28 cellular contexts compared by ENCODE assay signal in genomic region chr1:70805641-70806040, GRCh38.
"Had no signal": no experiment of that assay in that cellular context is flagged by ENCODE, and none has a peak within 500 bp of the region (broad histone marks: within the 10 kb centered on the region; RNA-seq: fewer than 3 reads in every experiment).

No MANE protein-coding gene starts in this region.

- ATAC-seq: activated T-cell treated with anti-CD3 and anti-CD28 coated beads, Interleukin-2, amount 50 U/mL, for 4 hours; activated T-helper 17 cell treated with anti-CD3 and anti-CD28 coated beads, Interleukin-2, amount 50 U/mL, for 72 hours; effector memory CD8-positive, alpha-beta T cell; foreskin keratinocyte; gastrocnemius medialis had no signal

- H3K4me3 Mint-ChIP-seq: activated CD4-positive, alpha-beta memory T cell treated with anti-CD3 and anti-CD28 coated beads, Interleukin-2, amount 10 ng/mL, durations not matched to agents 7 days and 5 days; activated CD4-positive, alpha-beta T cell treated with anti-CD3 and anti-CD28 coated beads, Interleukin-2, amount 10 ng/mL, durations not matched to agents 7 days and 5 days; activated naive CD8-positive, alpha-beta T cell; activated T-cell treated with anti-CD3 and anti-CD28 coated beads, Interleukin-2, amount 50 U/mL, for 4 hours; activated T-helper 17 cell treated with anti-CD3 and anti-CD28 coated beads, Interleukin-2, amount 50 U/mL, for 72 hours; central memory CD8-positive, alpha-beta T cell; dendritic cell treated with granulocyte-macrophage colony-stimulating factor and Interleukin-4, amounts not matched to agents 40 ng/mL and 50 ng/mL, for 4 days; effector memory CD8-positive, alpha-beta T cell had no signal

- H3K27me3 Mint-ChIP-seq: activated CD4-positive, alpha-beta memory T cell treated with anti-CD3 and anti-CD28 coated beads, Interleukin-2, amount 10 ng/mL, durations not matched to agents 7 days and 5 days; activated CD4-positive, alpha-beta T cell treated with anti-CD3 and anti-CD28 coated beads, Interleukin-2, amount 10 ng/mL, durations not matched to agents 7 days and 5 days; activated naive CD8-positive, alpha-beta T cell; activated T-helper 17 cell treated with anti-CD3 and anti-CD28 coated beads, Interleukin-2, amount 50 U/mL, for 72 hours; central memory CD8-positive, alpha-beta T cell; dendritic cell treated with granulocyte-macrophage colony-stimulating factor and Interleukin-4, amounts not matched to agents 40 ng/mL and 50 ng/mL, for 4 days; effector memory CD8-positive, alpha-beta T cell had no signal

- H3K36me3 ChIP-seq: brain microvascular endothelial cell, esophagus muscularis mucosa, gastrocnemius medialis had no signal

- DNase-seq: activated CD4-positive, alpha-beta memory T cell treated with anti-CD3 and anti-CD28 coated beads, Interleukin-2, amount 10 ng/mL, durations not matched to agents 7 days and 5 days; activated CD4-positive, alpha-beta T cell treated with anti-CD3 and anti-CD28 coated beads for 4 hours; activated CD4-positive, alpha-beta T cell treated with anti-CD3 and anti-CD28 coated beads, Interleukin-2, amount 10 ng/mL, durations not matched to agents 7 days and 5 days; activated CD4-positive, alpha-beta T cell treated with anti-CD3 and anti-CD28 coated beads, Interleukin-2, amount 50 U/mL, for 4 hours; activated CD4-positive, CD25-positive, alpha-beta regulatory T cell; activated CD4-positive, CD25-positive, alpha-beta regulatory T cell treated with anti-CD3 and anti-CD28 coated beads, Interleukin-2, amount 50 U/mL, for 72 hours; activated effector memory CD4-positive, alpha-beta T cell treated with Interleukin-2 at 50 U/mL for 16 hours; activated gamma-delta T cell treated with Interleukin-2 at 50 U/mL for 16 hours; activated naive CD4-positive, alpha-beta T cell treated with anti-CD3 and anti-CD28 coated beads, Interleukin-2, amount 50 U/mL, for 16 hours; activated naive CD4-positive, alpha-beta T cell treated with Interleukin-2 at 50 U/mL for 16 hours; activated T-cell treated with anti-CD3 and anti-CD28 coated beads, Interleukin-2, amount 50 U/mL, for 4 hours; amniotic stem cell; brain microvascular endothelial cell; effector CD4-positive, alpha-beta T cell; effector memory CD8-positive, alpha-beta T cell; erythroblast; foreskin keratinocyte; gastrocnemius medialis; glutamatergic neuron; T-helper 2 cell had no signal

- H3K9me3 ChIP-seq: esophagus muscularis mucosa, gastrocnemius medialis had no signal

- H3K27ac Mint-ChIP-seq: activated CD4-positive, alpha-beta memory T cell treated with anti-CD3 and anti-CD28 coated beads, Interleukin-2, amount 10 ng/mL, durations not matched to agents 7 days and 5 days; activated CD4-positive, alpha-beta T cell treated with anti-CD3 and anti-CD28 coated beads, Interleukin-2, amount 10 ng/mL, durations not matched to agents 7 days and 5 days; activated naive CD8-positive, alpha-beta T cell; activated T-helper 17 cell treated with anti-CD3 and anti-CD28 coated beads, Interleukin-2, amount 50 U/mL, for 72 hours; dendritic cell treated with granulocyte-macrophage colony-stimulating factor and Interleukin-4, amounts not matched to agents 40 ng/mL and 50 ng/mL, for 4 days; effector memory CD8-positive, alpha-beta T cell had no signal

- H3K4me1 Mint-ChIP-seq: activated CD4-positive, alpha-beta memory T cell treated with anti-CD3 and anti-CD28 coated beads, Interleukin-2, amount 10 ng/mL, durations not matched to agents 7 days and 5 days; activated T-helper 17 cell treated with anti-CD3 and anti-CD28 coated beads, Interleukin-2, amount 50 U/mL, for 72 hours; central memory CD8-positive, alpha-beta T cell had no signal

- H3K4me1 ChIP-seq: esophagus muscularis mucosa, foreskin keratinocyte, gastrocnemius medialis had no signal

- H3K36me3 Mint-ChIP-seq: activated naive CD8-positive, alpha-beta T cell had no signal

- FAIRE-seq: astrocyte, bronchial epithelial cell had no signal

- H3K4me3 ChIP-seq: coronary artery, esophagus muscularis mucosa, gastrocnemius medialis had no signal

- H3K27me3 ChIP-seq: brain microvascular endothelial cell, esophagus muscularis mucosa, foreskin keratinocyte, gastrocnemius medialis had no signal

- H3K27ac ChIP-seq: brain microvascular endothelial cell, coronary artery, esophagus muscularis mucosa, foreskin keratinocyte, gastrocnemius medialis had no signal
